ENCODE assay signal across 16 cellular contexts in genomic region chr7:2650451-2650850, GRCh38. TPM values are rescaled to one million over a fixed set of nuclear protein-coding genes. Genes with fewer than 3 reads are reported as not detected.
"Had no signal": no experiment of that assay in that cellular context is flagged by ENCODE, and none has a peak within 500 bp of the region (broad histone marks: within the 10 kb centered on the region; RNA-seq: fewer than 3 reads in every experiment).

No MANE protein-coding gene starts in this region.

- H3K4me1 ChIP-seq: ascending aorta, colonic mucosa, pancreas, tibial artery had no signal

- H3K27ac Mint-ChIP-seq: activated B cell treated with CpG ODN at 0.5 μM for 24 hours; activated T-helper 1 cell treated with anti-CD3 and anti-CD28 coated beads, Interleukin-12 subunit alpha, Interleukin-12 subunit beta, Interleukin-2, Interleukin-4 antibody, amounts not matched to agents 30 ng/mL and 10 ng/mL and 1 ng/mL, durations not matched to agents 14 hours and 24 hours and 36 hours had no signal

- DNase-seq: activated B cell treated with CpG ODN at 0.5 μM for 24 hours; activated CD4-positive, alpha-beta T cell treated with anti-CD3 and anti-CD28 coated beads for 48 hours; activated CD8-positive, alpha-beta memory T cell treated with anti-CD3 and anti-CD28 coated beads, Interleukin-2, amount 50 U/mL, for 48 hours; activated naive CD4-positive, alpha-beta T cell; colonic mucosa; foreskin melanocyte; head of caudate nucleus; pancreas; stimulated activated CD4-positive, alpha-beta T cell treated with anti-CD3 and anti-CD28 coated beads, Interleukin-12 subunit alpha, Interleukin-12 subunit beta, amount 100 ng/mL, for 4 hours; stimulated activated CD4-positive, alpha-beta T cell treated with anti-CD3 and anti-CD28 coated beads, Interleukin-2, amount 100 ng/mL, for 24 hours; SW 1271; tibial artery had no signal

- H3K27ac ChIP-seq: ascending aorta, colonic mucosa, pancreas, tibial artery had no signal

- H3K9me3 Mint-ChIP-seq: activated B cell treated with CpG ODN at 0.5 μM for 24 hours; activated T-helper 1 cell treated with anti-CD3 and anti-CD28 coated beads, Interleukin-12 subunit alpha, Interleukin-12 subunit beta, Interleukin-2, Interleukin-4 antibody, amounts not matched to agents 30 ng/mL and 10 ng/mL and 1 ng/mL, durations not matched to agents 14 hours and 24 hours and 36 hours had no signal

- ATAC-seq: pancreas had no signal

- H3K4me3 Mint-ChIP-seq: activated B cell treated with CpG ODN at 0.5 μM for 24 hours; activated T-helper 1 cell treated with anti-CD3 and anti-CD28 coated beads, Interleukin-12 subunit alpha, Interleukin-12 subunit beta, Interleukin-2, Interleukin-4 antibody, amounts not matched to agents 30 ng/mL and 10 ng/mL and 1 ng/mL, durations not matched to agents 14 hours and 24 hours and 36 hours had no signal

- H3K27me3 ChIP-seq: ascending aorta, colonic mucosa, pancreas, tibial artery had no signal

RNA-seq across cellular contexts. Expression of gene AMZ1, which starts 37.6 kb away (rescaled TPM):
- total RNA-seq: ascending aorta, endothelial cell of umbilical vein had no signal
- polyA plus RNA-seq: endothelial cell of umbilical vein, neural cell had no signal
